In the genomic region with DNA sequence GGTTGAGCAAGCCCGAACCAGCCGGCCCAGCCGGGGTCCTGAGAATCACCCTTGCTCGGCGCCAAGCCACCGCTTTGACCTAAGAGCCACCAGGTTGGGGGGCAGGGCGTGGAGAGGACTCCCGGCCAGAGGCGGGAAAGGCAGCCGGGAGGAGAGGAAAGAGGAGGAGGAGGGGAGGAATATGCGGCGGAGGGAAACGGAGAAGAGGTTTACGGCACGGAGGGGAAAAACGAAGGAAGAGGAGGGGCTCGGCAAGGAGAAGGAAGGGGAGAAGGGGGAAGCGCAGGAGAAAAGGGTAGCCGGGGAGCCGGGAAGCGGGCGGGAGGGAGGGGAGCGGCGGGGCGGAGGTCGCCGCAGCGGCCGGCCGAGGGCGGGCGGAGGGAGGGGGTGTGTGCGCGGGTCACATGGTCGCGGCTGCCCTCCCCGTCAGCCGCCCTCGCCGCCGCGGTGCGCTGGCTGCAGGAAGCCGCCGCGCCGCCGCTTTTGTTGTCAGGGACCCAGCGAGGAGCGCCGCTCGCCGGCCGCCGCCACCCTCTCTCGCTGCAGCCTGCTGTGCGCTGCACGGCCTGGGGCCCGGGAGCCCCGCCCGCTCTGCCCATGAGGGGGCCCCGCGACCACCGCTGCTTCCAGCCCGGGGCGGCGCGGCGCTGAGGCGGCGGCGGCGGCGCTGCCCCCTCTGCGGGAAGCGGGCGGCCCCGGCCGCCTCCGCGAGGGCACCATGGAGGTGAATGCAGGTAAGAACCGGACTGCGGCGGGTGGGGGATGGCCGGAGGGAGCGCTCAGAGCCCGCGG, we compare ENCODE assay signal across 8 cellular contexts. TPM values are rescaled to one million over a fixed set of nuclear protein-coding genes. Genes with fewer than 3 reads are reported as not detected.
A peak's percentile ranks its signal among the peaks of the same experiment; 100 is the strongest.
DNase-seq lines count a peak whose midpoint lies in the region; ATAC-seq and TF ChIP-seq lines count a peak whose summit lies in the region.

A gene (plus strand): TSS at position 426 of the 792 bp plus-strand sequence. CDS start 293 bp downstream, at position 719.

- peak within 1 kb of the TSS; percentile 78 for H3K4me3 Mint-ChIP-seq in endodermal cell

- H3K27me3 ChIP-seq in endodermal cell (ENCODE audit: control insufficient read depth, insufficient read depth, low read length, poor library complexity, severe bottlenecking): no peaks in the 10 kb centered on the region

- peak; percentile 33 for TF ChIP-seq POLR2A in GM19099 (IDR thresholded peaks at IDR 0.05; ENCODE audit: extremely low read depth, insufficient read length, low read depth)

- H3K27ac ChIP-seq in C4-2B (peak within 1 kb of the TSS; percentile 88), endodermal cell (ENCODE audit: low read depth, low read length) (peak within 1 kb of the TSS; percentile 96), mesodermal cell (ENCODE audit: low read depth, low read length, severe bottlenecking) (peak within 1 kb of the TSS; percentile 99)

- peak within 1 kb of the TSS; percentile 87 for H3K9ac ChIP-seq in endodermal cell (ENCODE audit: extremely low read depth, low read length, poor library complexity, severe bottlenecking)

- H3K4me1 ChIP-seq in endodermal cell (ENCODE audit: control insufficient read depth, insufficient read depth, low read length) (peaks cover 14% of the 10 kb centered on the region), mesodermal cell (ENCODE audit: control insufficient read depth, insufficient read depth, low read length, poor library complexity, severe bottlenecking) (peaks cover 12% of the 10 kb centered on the region)

- no peaks in the 10 kb centered on the region for H3K9me3 Mint-ChIP-seq in endodermal cell

- DNase-seq in NCI-H82 (lab: John Stamatoyannopoulos, UW) (peak; percentile 88), endodermal cell (peak; percentile 92)
- DNase-seq in activated CD8-positive, alpha-beta memory T cell treated with anti-CD3 and anti-CD28 coated beads, Interleukin-2, amount 50 U/mL, for 1 hour (ENCODE audit: extremely low read depth): peak; percentile 42
- peak; percentile 55 for DNase-seq in stimulated activated CD8-positive, alpha-beta memory T cell treated with anti-CD3 and anti-CD28 coated beads, Interleukin-15, amount 100 ng/mL, for 24 hours (ENCODE audit: low read depth)

- TF ChIP-seq CTCF in C4-2B (conservative IDR thresholded peaks at IDR 0.05): no peak; the same call in none of the 2 replicates
- TF ChIP-seq CTCF in endodermal cell (conservative IDR thresholded peaks at IDR 0.05): no peak

- H3K4me3 ChIP-seq in endodermal cell (ENCODE audit: low read length) (peak within 1 kb of the TSS; percentile 89), mesodermal cell (ENCODE audit: extremely low read depth, insufficient read depth, low read length, poor library complexity, severe bottlenecking) (peak within 1 kb of the TSS; percentile 59)

- peaks cover 14% of the 10 kb centered on the region for H3K27me3 Mint-ChIP-seq in endodermal cell (ENCODE audit: insufficient read depth)

- H3K4me1 Mint-ChIP-seq in endodermal cell: peaks cover 31% of the 10 kb centered on the region

- H3K27ac Mint-ChIP-seq in endodermal cell: peak within 1 kb of the TSS; percentile 100

- H3K9me3 ChIP-seq in endodermal cell (ENCODE audit: control insufficient read depth, low read length) (no peaks in the 10 kb centered on the region), mesodermal cell (ENCODE audit: control insufficient read depth, low read length) (no peaks in the 10 kb centered on the region)

- WGBS in endodermal cell (ENCODE audit: insufficient coverage in 1 of 2, insufficient read length in 1 of 2), 2 experiments: 0 to 2% methylated on average over 9 to 87 of the region's 88 CpGs
- WGBS in mesodermal cell (ENCODE audit: insufficient coverage in 2 of 2), 2 experiments: 0 to 1% methylated on average over 52 to 68 of the region's 88 CpGs

- ATAC-seq in HG03354 (IDR thresholded peaks at IDR 0.05; ENCODE audit: poor library complexity, severe bottlenecking, unreplicated experiment): peak; percentile 66

- H3K36me3 ChIP-seq in endodermal cell (ENCODE audit: control insufficient read depth, insufficient read depth, low read length) (no peaks in the 10 kb centered on the region), mesodermal cell (ENCODE audit: control insufficient read depth, insufficient read depth, low read length) (peaks cover 9% of the 10 kb centered on the region)

- H3K36me3 Mint-ChIP-seq in endodermal cell (ENCODE audit: low read depth): no peaks in the 10 kb centered on the region

RNA-seq across cellular contexts. Expression of the gene that starts here (rescaled TPM):
- total RNA-seq in endodermal cell: 10 to 100 TPM; 22.7 to 30.5 TPM
- polyA plus RNA-seq in endodermal cell (2013, experiment 1 of 2): 20.6 TPM
- 21.0 TPM for polyA plus RNA-seq in endodermal cell (2013, experiment 2 of 2)
- 33.4 TPM for polyA plus RNA-seq in mesodermal cell (2013, experiment 1 of 2)
- 36.2 TPM for polyA plus RNA-seq in mesodermal cell (2013, experiment 2 of 2)

Comparison
In these comparisons a context has a peak if more than half of its experiments do, and no peak if none do; other contexts are left out.
1. Peak in every context shown above with its lines: DNase-seq, ATAC-seq, H3K4me3 ChIP-seq and H3K27ac ChIP-seq.
2. DNase-seq: peak in every context shown above with its lines; median percentile 92 in endodermal cell; 88 in NCI-H82; 55 in stimulated activated CD8-positive, alpha-beta memory T cell treated with anti-CD3 and anti-CD28 coated beads, Interleukin-15, amount 100 ng/mL, for 24 hours; 42 in activated CD8-positive, alpha-beta memory T cell treated with anti-CD3 and anti-CD28 coated beads, Interleukin-2, amount 50 U/mL, for 1 hour.